1 cellular context compared by ENCODE assay signal in genomic region chr21:27636671-27637070, GRCh38.
TF ChIP-seq lines count a peak whose summit lies in the region.

No MANE protein-coding gene starts in this region.

TF ChIP-seq in H1, 55 proteins besides CTCF, POLR2A, EP300 and RAD21 (continued from another document):
- TF ChIP-seq CHD2 (IDR thresholded peaks at IDR 0.05; ENCODE audit: low read length) (no peak), MAFK (IDR thresholded peaks at IDR 0.05; ENCODE audit: low read depth, low read length) (no peak), PHF8 (conservative IDR thresholded peaks at IDR 0.05; ENCODE audit: low read depth, low read length) (no peak)
TF ChIP-seq in H1: peak in this region for 0.
